In the genomic region with DNA sequence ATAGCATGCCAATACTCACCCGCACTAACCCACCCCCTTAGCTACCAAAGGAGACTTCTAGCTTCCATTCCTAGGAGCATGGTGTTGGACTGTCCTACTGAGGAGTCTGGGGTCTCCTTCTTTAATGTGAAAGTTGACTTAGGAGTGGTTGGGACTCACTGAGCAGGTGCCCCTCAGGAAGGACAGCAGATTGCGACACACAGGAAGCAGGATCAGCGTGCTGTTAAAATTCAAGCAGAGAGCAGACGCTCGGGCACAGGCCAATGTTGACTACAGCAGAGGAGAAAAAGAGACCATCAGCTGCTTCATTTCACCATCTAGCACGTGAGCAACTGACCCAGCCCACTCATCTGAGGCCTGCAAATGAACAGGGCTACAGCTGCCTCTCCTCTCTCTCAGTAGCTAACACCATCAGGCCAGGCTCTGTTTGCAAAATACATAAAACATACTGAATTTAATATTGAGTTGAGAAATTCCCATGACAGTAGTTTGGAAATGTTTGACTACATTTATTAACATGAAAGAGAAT, we compare ENCODE assay signal across 31 cellular contexts. TPM values are rescaled to one million over a fixed set of nuclear protein-coding genes. Genes with fewer than 3 reads are reported as not detected.
"Had no signal": no experiment of that assay in that cellular context is flagged by ENCODE, and none has a peak within 500 bp of the region (broad histone marks: within the 10 kb centered on the region; RNA-seq: fewer than 3 reads in every experiment).

No MANE protein-coding gene starts in this region.

- H3K36me3 ChIP-seq: cardiac muscle cell, spleen, thoracic aorta had no signal

- H3K9me3 ChIP-seq: body of pancreas, spleen, thoracic aorta had no signal

- H3K4me3 ChIP-seq: body of pancreas, cardiac muscle cell, spleen, thoracic aorta had no signal

- H3K27me3 ChIP-seq: body of pancreas, cardiac muscle cell had no signal

- H3K27ac ChIP-seq: body of pancreas, cardiac muscle cell, spleen, thoracic aorta had no signal

- FAIRE-seq: endometrium, islet of Langerhans, TTC549 had no signal

- DNase-seq: activated CD4-positive, alpha-beta T cell treated with anti-CD3 and anti-CD28 coated beads for 1 hour; activated CD4-positive, alpha-beta T cell treated with anti-CD3 and anti-CD28 coated beads, Interleukin-2, amount 50 U/mL, for 1 hour; activated CD8-positive, alpha-beta T cell treated with anti-CD3 and anti-CD28 coated beads, Interleukin-2, amount 10 ng/mL, durations not matched to agents 7 days and 5 days; activated gamma-delta T cell; activated naive CD4-positive, alpha-beta T cell treated with anti-CD3 and anti-CD28 coated beads, Interleukin-2, amount 50 U/mL, for 16 hours; activated naive CD8-positive, alpha-beta T cell treated with anti-CD3 and anti-CD28 coated beads, Interleukin-2, amount 50 U/mL, for 24 hours; anterior cingulate cortex; effector CD4-positive, alpha-beta T cell; foreskin melanocyte; glutamatergic neuron; hippocampal formation; mesenchymal stem cell; naive thymus-derived CD4-positive, alpha-beta T cell; posterior cingulate gyrus; spleen; stimulated activated CD4-positive, alpha-beta T cell treated with anti-CD3 and anti-CD28 coated beads, Interleukin-4, amount 100 ng/mL, for 1 hour; stimulated activated naive CD4-positive, alpha-beta T cell treated with Interleukin-2 at 50 U/mL for 16 hours; T-helper 1 cell had no signal

- ATAC-seq: activated CD8-positive, alpha-beta T cell treated with anti-CD3 and anti-CD28 coated beads, Interleukin-2, amount 10 ng/mL, durations not matched to agents 7 days and 5 days; activated naive CD8-positive, alpha-beta T cell treated with anti-CD3 and anti-CD28 coated beads, Interleukin-2, amount 50 U/mL, for 24 hours; body of pancreas; naive thymus-derived CD4-positive, alpha-beta T cell had no signal

- H3K4me1 ChIP-seq: body of pancreas, spleen had no signal

RNA-seq across cellular contexts. Expression of a gene that starts 10.8 kb away (rescaled TPM):
- total RNA-seq: activated CD8-positive, alpha-beta T cell treated with anti-CD3 and anti-CD28 coated beads, Interleukin-2, amount 10 ng/mL, durations not matched to agents 7 days and 5 days; activated T-helper 1 cell treated with anti-CD3 and anti-CD28 coated beads, Interleukin-12 subunit alpha, Interleukin-12 subunit beta, Interleukin-2, Interleukin-4 antibody, amounts not matched to agents 30 ng/mL and 10 ng/mL and 1 ng/mL, durations not matched to agents 14 hours and 24 hours and 36 hours; body of pancreas; cerebellum; epithelial cell of proximal tubule; fibroblast of lung; mononuclear cell; naive thymus-derived CD4-positive, alpha-beta T cell; neural crest cell; renal cortical epithelial cell; spleen; thoracic aorta had no signal
- polyA plus RNA-seq: fibroblast of lung had no signal
